26 cellular contexts compared by ENCODE assay signal in the genomic region with DNA sequence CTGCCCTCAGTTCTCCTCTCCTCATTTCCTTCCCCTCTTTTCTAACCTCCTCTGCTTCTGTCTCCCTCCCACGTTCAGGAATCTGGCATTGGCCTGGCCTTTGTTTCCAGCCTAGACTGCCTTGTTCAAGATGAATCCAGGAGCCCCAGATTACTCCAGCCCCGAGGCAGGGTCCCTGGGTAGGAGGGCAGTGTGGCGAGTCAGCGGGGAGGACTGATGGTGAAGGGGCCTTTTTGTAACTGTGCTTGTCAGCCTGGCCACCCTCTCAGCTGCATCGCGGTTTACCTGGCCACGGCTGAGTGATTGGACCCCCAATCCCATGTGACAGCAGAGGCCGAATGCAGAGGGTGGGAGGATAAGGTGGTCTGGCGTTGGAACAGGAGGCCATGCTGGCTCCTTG.
"Had no signal": no experiment of that assay in that cellular context is flagged by ENCODE, and none has a peak within 500 bp of the region (broad histone marks: within the 10 kb centered on the region; RNA-seq: fewer than 3 reads in every experiment).

No MANE protein-coding gene starts in this region.

- H3K27ac ChIP-seq: ascending aorta, esophagus muscularis mucosa, foreskin keratinocyte, gastrocnemius medialis, WERI-Rb-1 had no signal

- ATAC-seq: activated CD4-positive, CD25-positive, alpha-beta regulatory T cell treated with anti-CD3 and anti-CD28 coated beads, Interleukin-2, amount 50 U/mL, for 24 hours; activated CD8-positive, alpha-beta memory T cell treated with anti-CD3 and anti-CD28 coated beads, Interleukin-2, amount 10 ng/mL, durations not matched to agents 7 days and 5 days; activated CD8-positive, alpha-beta T cell treated with anti-CD3 and anti-CD28 coated beads, Interleukin-2, amount 10 ng/mL, durations not matched to agents 7 days and 5 days; activated naive CD4-positive, alpha-beta T cell treated with anti-CD3 and anti-CD28 coated beads, Interleukin-2, amount 50 U/mL, for 72 hours; effector memory CD8-positive, alpha-beta T cell; foreskin keratinocyte; gastrocnemius medialis had no signal

- H3K9me3 ChIP-seq: ascending aorta, gastrocnemius medialis had no signal

- H3K36me3 ChIP-seq: ascending aorta, esophagus muscularis mucosa, gastrocnemius medialis, WERI-Rb-1 had no signal

- DNase-seq: activated B cell treated with CpG ODN at 0.5 μM for 24 hours; activated CD4-positive, alpha-beta memory T cell treated with anti-CD3 and anti-CD28 coated beads for 36 hours; activated CD4-positive, alpha-beta T cell treated with anti-CD3 and anti-CD28 coated beads for 48 hours; activated CD8-positive, alpha-beta memory T cell treated with anti-CD3 and anti-CD28 coated beads, Interleukin-2, amount 10 ng/mL, durations not matched to agents 7 days and 5 days; activated CD8-positive, alpha-beta memory T cell treated with anti-CD3 and anti-CD28 coated beads, Interleukin-2, amount 50 U/mL, for 4 hours; activated CD8-positive, alpha-beta T cell treated with anti-CD3 and anti-CD28 coated beads, Interleukin-2, amount 10 ng/mL, durations not matched to agents 7 days and 5 days; activated gamma-delta T cell; activated naive CD4-positive, alpha-beta T cell; activated naive CD4-positive, alpha-beta T cell treated with anti-CD3 and anti-CD28 coated beads, Interleukin-2, amount 10 ng/mL, durations not matched to agents 7 days and 5 days; activated naive CD8-positive, alpha-beta T cell treated with anti-CD3 and anti-CD28 coated beads, Interleukin-2, amount 10 ng/mL, durations not matched to agents 7 days and 5 days; activated T-cell treated with anti-CD3 and anti-CD28 coated beads, Interleukin-2, amount 50 U/mL, for 1 hour; activated T-cell treated with anti-CD3 and anti-CD28 coated beads, Interleukin-2, amount 50 U/mL, for 48 hours; cortex of kidney; dermis blood vessel endothelial cell; effector CD4-positive, alpha-beta T cell; effector memory CD8-positive, alpha-beta T cell; erythroblast; foreskin keratinocyte; gastrocnemius medialis; glutamatergic neuron; T-helper 2 cell; WERI-Rb-1 had no signal

- H3K4me3 ChIP-seq: ascending aorta, esophagus muscularis mucosa, gastrocnemius medialis had no signal

- H3K4me1 ChIP-seq: ascending aorta, foreskin keratinocyte, gastrocnemius medialis had no signal

- H3K27me3 ChIP-seq: ascending aorta, esophagus muscularis mucosa, foreskin keratinocyte, gastrocnemius medialis had no signal
